Comparison of ENCODE assay signal across 8 cellular contexts in genomic region chr17:59329558-59330313, GRCh38. TPM values are rescaled to one million over a fixed set of nuclear protein-coding genes. Genes with fewer than 3 reads are reported as not detected.
DNase-seq lines count a peak whose midpoint lies in the region; ATAC-seq lines count a peak whose summit lies in the region.

No MANE protein-coding gene starts in this region.

- H3K4me3 ChIP-seq in Karpas-422 (ENCODE audit: low read length) (no peak overlapping the region), adipocyte (ENCODE audit: low read length) (peak overlapping the region; percentile 96)

- ATAC-seq in GM18519 (IDR thresholded peaks at IDR 0.05; ENCODE audit: low FRiP score, unreplicated experiment), result no peak

- no peak overlapping the region for H3K9ac ChIP-seq in Karpas-422 (ENCODE audit: low read length)
- H3K9ac ChIP-seq in adipocyte (ENCODE audit: low read length), result peak overlapping the region; percentile 72

- H3K9me2 ChIP-seq in Karpas-422 (replicated peaks; ENCODE audit: insufficient read depth, low read length), result no peaks in the 10 kb centered on the region

- no peak overlapping the region for H3K27ac ChIP-seq in Karpas-422 (ENCODE audit: low read length)

- H3K27me3 ChIP-seq in Karpas-422 (ENCODE audit: low read length) (peaks cover 8% of the 10 kb centered on the region; the same call in 1 of the 2 replicates), adipocyte (replicated peaks; ENCODE audit: control insufficient read depth, insufficient read depth, low read length) (no peaks in the 10 kb centered on the region)

- no peak overlapping the region for H3K4me2 ChIP-seq in Karpas-422 (ENCODE audit: low read depth, low read length, poor library complexity, severe bottlenecking)

- no peak overlapping the region for H2AFZ ChIP-seq in Karpas-422 (ENCODE audit: low read length)

- H3K4me1 ChIP-seq in Karpas-422 (ENCODE audit: low read length) (peaks cover 45% of the 10 kb centered on the region), adipocyte (ENCODE audit: control insufficient read depth, insufficient read depth, low read length) (peaks cover 46% of the 10 kb centered on the region)

- H3K9me3 ChIP-seq in Karpas-422 (ENCODE audit: low read length) (no peaks in the 10 kb centered on the region), adipocyte (ENCODE audit: control insufficient read depth, low read length) (no peaks in the 10 kb centered on the region)

- H4K20me1 ChIP-seq in Karpas-422 (ENCODE audit: insufficient read depth, low read depth, low read length), result peaks cover 15% of the 10 kb centered on the region; the same call in 1 of the 2 replicates

- DNase-seq in NCI-H510A treated with DMSO at 0.1 percent for 48 hours (lab: John Stamatoyannopoulos, UW) (peak; percentile 89), NCI-H510A (lab: John Stamatoyannopoulos, UW) (no peak), Karpas-422 (peak; percentile 78), SIG-M5 (lab: John Stamatoyannopoulos, UW) (peak; percentile 95), adipocyte (ENCODE audit: low read depth) (peak; percentile 89), glomerular endothelial cell (ENCODE audit: extremely low read depth, low read depth, low spot score) (peak; percentile 81), non-pigmented ciliary epithelial cell (ENCODE audit: low read depth) (peak; percentile 61)

- H3K79me2 ChIP-seq in Karpas-422 (ENCODE audit: low read length), result no peaks in the 10 kb centered on the region

- H3K36me3 ChIP-seq in Karpas-422 (ENCODE audit: insufficient read depth, low read length) (no peaks in the 10 kb centered on the region), adipocyte (ENCODE audit: control insufficient read depth, insufficient read depth, low read length, severe bottlenecking) (no peaks in the 10 kb centered on the region)

RNA-seq across cellular contexts. Expression of gene YPEL2, which starts 1.7 kb away (rescaled TPM):
- 3.5 and 6.1 TPM in 2 replicates for total RNA-seq in Karpas-422 (2014; rRNA removed; shearing (Covaris generic); ENCODE audit: low replicate concordance)
- 41.3 and 76.7 TPM in 2 replicates for total RNA-seq in glomerular endothelial cell
